In genomic region chr4:126991965-126992364, GRCh38 we compare ENCODE assay signal across 21 cellular contexts.
DNase-seq lines count a peak whose midpoint lies in the region; ATAC-seq and TF ChIP-seq lines count a peak whose summit lies in the region.
"Had no signal": no experiment of that assay in that cellular context is flagged by ENCODE, and none has a peak within 500 bp of the region (broad histone marks: within the 10 kb centered on the region; RNA-seq: fewer than 3 reads in every experiment).

No MANE protein-coding gene starts in this region.

- no peak for TF ChIP-seq CTCF in fibroblast of lung (conservative IDR thresholded peaks at IDR 0.05 in 1 of 2, IDR thresholded peaks at IDR 0.05 in 1 of 2; ENCODE audit: low read depth in 1 of 2, low read length in 2 of 2)

- no peaks in the 10 kb centered on the region for H3K9me3 ChIP-seq in fibroblast of lung (ENCODE audit: control insufficient read depth, insufficient read depth, low read depth, low read length)
- H3K9me3 ChIP-seq: HAP-1, tibial artery had no signal

- H2AFZ ChIP-seq in fibroblast of lung (ENCODE audit: low read length) = no peak overlapping the region

- ATAC-seq in GM18868 (IDR thresholded peaks at IDR 0.05; ENCODE audit: unreplicated experiment) = no peak
- ATAC-seq: activated CD4-positive, CD25-positive, alpha-beta regulatory T cell treated with anti-CD3 and anti-CD28 coated beads, Interleukin-2, amount 50 U/mL, for 24 hours; effector memory CD8-positive, alpha-beta T cell; T-helper 17 cell had no signal

- no peaks in the 10 kb centered on the region for H3K36me3 ChIP-seq in fibroblast of lung (ENCODE audit: control insufficient read depth, insufficient read depth, low read length)
- H3K36me3 ChIP-seq: brain microvascular endothelial cell, HAP-1, tibial artery had no signal

- H3K27ac ChIP-seq in fibroblast of lung (ENCODE audit: insufficient read depth, low read length) = no peak overlapping the region
- H3K27ac ChIP-seq: brain microvascular endothelial cell, RWPE1, tibial artery had no signal

- H3K9ac ChIP-seq in fibroblast of lung (ENCODE audit: insufficient read depth, low read length) = no peak overlapping the region

- no peak overlapping the region for H3K4me3 ChIP-seq in fibroblast of lung (replicated peaks in 1 of 4; ENCODE audit: control extremely low read depth in 1 of 4, insufficient read depth in 1 of 4, low read depth in 3 of 4, low read length in 4 of 4)
- H3K4me3 ChIP-seq: HAP-1, tibial artery had no signal

- no peak overlapping the region for H3K4me2 ChIP-seq in fibroblast of lung (ENCODE audit: extremely low read depth, insufficient read depth, low read length)

- peaks cover under 1% of the 10 kb centered on the region for H3K4me1 ChIP-seq in fibroblast of lung (ENCODE audit: control insufficient read depth, extremely low read depth, insufficient read depth, low read length)
- H3K4me1 ChIP-seq: HAP-1, tibial artery had no signal

- DNase-seq in EH (ENCODE audit: low read depth) (peak; percentile 70), NCI-H69 (lab: John Stamatoyannopoulos, UW) (peak; percentile 23), fibroblast of lung (ENCODE audit: low read depth in 2 of 2) (peak; percentile 34 to 50), putamen (ENCODE audit: low spot score) (peak; percentile 11), CD1c-positive myeloid dendritic cell (ENCODE audit: extremely low spot score) (no peak), mucosa of gallbladder (ENCODE audit: low spot score) (no peak)
- no peak for DNase-seq in activated CD8-positive, alpha-beta memory T cell treated with anti-CD3 and anti-CD28 coated beads, Interleukin-2, amount 50 U/mL, for 4 hours
- DNase-seq: activated CD8-positive, alpha-beta memory T cell treated with anti-CD3 and anti-CD28 coated beads, Interleukin-2, amount 50 U/mL, for 48 hours; activated naive CD4-positive, alpha-beta T cell treated with anti-CD3 and anti-CD28 coated beads for 36 hours; brain microvascular endothelial cell; CD4-positive, CD25-positive, alpha-beta regulatory T cell; effector memory CD8-positive, alpha-beta T cell; glutamatergic neuron; mesendoderm; occipital lobe; T-helper 17 cell; tibial artery had no signal

- no peaks in the 10 kb centered on the region for H3K27me3 ChIP-seq in fibroblast of lung (ENCODE audit: control insufficient read depth, insufficient read depth, low read length)
- H3K27me3 ChIP-seq: brain microvascular endothelial cell, tibial artery had no signal

- no peaks in the 10 kb centered on the region for H3K79me2 ChIP-seq in fibroblast of lung (ENCODE audit: control insufficient read depth, insufficient read depth, low read length)

- no peaks in the 10 kb centered on the region for H4K20me1 ChIP-seq in fibroblast of lung (ENCODE audit: control insufficient read depth, extremely low read depth, insufficient read depth, low read length)

Comparison
In these comparisons a context has a peak if more than half of its experiments do, and no peak if none do; other contexts are left out.
1. DNase-seq: peak in EH (single experiment), NCI-H69 (single experiment), fibroblast of lung (2 of 2) and putamen (single experiment); none in CD1c-positive myeloid dendritic cell (single experiment), mucosa of gallbladder (single experiment) and activated CD8-positive, alpha-beta memory T cell treated with anti-CD3 and anti-CD28 coated beads, Interleukin-2, amount 50 U/mL, for 4 hours (single experiment).